Comparison of ENCODE assay signal across 20 cellular contexts in the genomic region with DNA sequence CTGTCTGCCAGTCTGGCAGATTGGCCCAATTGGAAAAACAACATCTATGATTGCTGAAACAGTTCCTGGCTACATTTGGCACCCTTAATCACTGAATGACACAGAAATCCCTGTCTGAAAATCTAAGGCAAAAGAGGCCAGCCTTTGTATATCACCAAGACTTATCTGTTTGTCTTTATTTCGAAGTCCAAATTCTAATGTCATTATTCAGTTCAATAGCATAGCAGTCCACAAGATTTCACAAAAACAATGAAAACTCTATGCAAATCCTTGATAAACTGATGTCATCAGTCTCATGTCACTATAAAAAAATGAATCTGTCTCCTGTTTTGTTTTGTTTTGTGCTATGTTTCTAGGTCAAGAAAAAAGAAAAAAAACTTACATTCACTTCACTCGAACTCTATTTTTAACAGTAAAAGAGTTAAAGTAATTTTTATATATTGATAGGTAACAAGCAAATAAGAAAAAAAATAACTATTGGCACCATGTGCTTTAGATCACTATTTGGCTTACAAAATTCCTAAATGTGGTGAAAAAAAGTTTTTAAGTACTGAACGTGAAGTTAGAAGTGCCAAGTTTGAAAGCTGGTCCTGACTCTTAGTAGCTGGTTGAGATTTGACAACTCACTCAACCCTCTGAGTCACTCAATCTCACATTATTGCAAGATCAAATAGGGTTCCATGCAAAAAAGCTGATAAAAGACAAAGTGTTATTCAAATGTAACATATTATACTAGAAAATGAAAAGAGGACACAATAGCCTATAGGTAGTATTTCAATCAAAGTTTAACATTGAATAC.
A peak's percentile ranks its signal among the peaks of the same experiment; 100 is the strongest.
DNase-seq lines count a peak whose midpoint lies in the region; ATAC-seq and TF ChIP-seq lines count a peak whose summit lies in the region.
"Had no signal": no experiment of that assay in that cellular context is flagged by ENCODE, and none has a peak within 500 bp of the region (broad histone marks: within the 10 kb centered on the region; RNA-seq: fewer than 3 reads in every experiment).

No MANE protein-coding gene starts in this region.

- H3K27ac Mint-ChIP-seq in activated T-cell treated with anti-CD3 and anti-CD28 coated beads, Interleukin-2, amount 50 U/mL, for 24 hours = no peak overlapping the region
- H3K27ac Mint-ChIP-seq: activated CD4-positive, alpha-beta T cell treated with anti-CD3 and anti-CD28 coated beads, Interleukin-2, amount 10 ng/mL, durations not matched to agents 7 days and 5 days; activated naive CD4-positive, alpha-beta T cell treated with anti-CD3 and anti-CD28 coated beads, Interleukin-2, amount 50 U/mL, for 72 hours; CD8-positive, alpha-beta T cell; immature natural killer cell had no signal

- no peaks in the 10 kb centered on the region for H3K4me1 Mint-ChIP-seq in activated T-cell treated with anti-CD3 and anti-CD28 coated beads, Interleukin-2, amount 50 U/mL, for 24 hours (ENCODE audit: low read depth)
- H3K4me1 Mint-ChIP-seq: activated CD4-positive, alpha-beta T cell treated with anti-CD3 and anti-CD28 coated beads, Interleukin-2, amount 10 ng/mL, durations not matched to agents 7 days and 5 days; immature natural killer cell had no signal

- no peaks in the 10 kb centered on the region for H3K9me2 ChIP-seq in HCT116 (ENCODE audit: insufficient read depth)

- CTCF ChIA-PET in HCT116 (lab: Charles Lee) = no interaction called here

- H3K9me3 ChIP-seq in HCT116 (ENCODE audit: control insufficient read depth in 1 of 2, insufficient read depth in 1 of 2, low read depth in 1 of 2, low read length in 2 of 2) = no peaks in the 10 kb centered on the region
- H3K9me3 ChIP-seq: A549, vagina had no signal

- BruUV-seq in HCT116 (replicated peaks; lab: Mats Ljungman, UMichigan) = no TSS peak

- H3K27me3 Mint-ChIP-seq in activated T-cell treated with anti-CD3 and anti-CD28 coated beads, Interleukin-2, amount 50 U/mL, for 24 hours = peaks cover 32% of the 10 kb centered on the region
- H3K27me3 Mint-ChIP-seq: activated CD4-positive, alpha-beta T cell treated with anti-CD3 and anti-CD28 coated beads, Interleukin-2, amount 10 ng/mL, durations not matched to agents 7 days and 5 days had no signal

- no peaks in the 10 kb centered on the region for H3K27me3 ChIP-seq in HCT116 (ENCODE audit: insufficient read depth, low read length)
- H3K27me3 ChIP-seq: vagina had no signal

- intact Hi-C loops in HCT116 (cut with micrococcal nuclease) = loop anchor here (1.0 kb wide), 1 partner anchor 33 kb away; no protein-coding TSS in a partner anchor

- DNase-seq in A172 (ENCODE audit: low spot score) (peak; percentile 40), HCT116 (ENCODE audit: low read depth, low spot score) (no peak), astrocyte of the hippocampus (ENCODE audit: low read depth, low spot score) (peak; percentile 62), foreskin melanocyte (peak; percentile 90), kidney glomerular epithelial cell (lab: John Stamatoyannopoulos, UW) (no peak), NCI-H1105 treated with DMSO at 0.1 percent for 48 hours (lab: John Stamatoyannopoulos, UW) (no peak)
- no peak for DNase-seq in activated T-cell treated with anti-CD3 and anti-CD28 coated beads, Interleukin-2, amount 50 U/mL, for 24 hours
- DNase-seq in effector CD4-positive, alpha-beta T cell = no peak
- DNase-seq: activated CD4-positive, alpha-beta T cell treated with anti-CD3 and anti-CD28 coated beads, Interleukin-2, amount 10 ng/mL, durations not matched to agents 7 days and 5 days; CD8-positive, alpha-beta T cell; immature natural killer cell; mammary epithelial cell; NCI-H1930; NCI-H524; nephron progenitor cell; stimulated activated CD4-positive, alpha-beta T cell treated with anti-CD3 and anti-CD28 coated beads, Interleukin-15, amount 100 ng/mL, for 24 hours; stimulated activated naive CD8-positive, alpha-beta T cell treated with anti-CD3 and anti-CD28 coated beads, Interleukin-15, Interleukin-2, amounts not matched to agents 100 U/mL and 50 U/mL, for 24 hours had no signal

- POLR2A ChIA-PET in HCT116 (lab: Charles Lee) = no interaction called here

- TF ChIP-seq POLR2A in HCT116 (IDR thresholded peaks at IDR 0.05; ENCODE audit: borderline replicate concordance, extremely low read depth, insufficient read depth, insufficient read length) = no peak

- RAD21 ChIA-PET in HCT116 (lab: Charles Lee; ENCODE audit: low non-redundant PET in 1 of 2, low total read pairs in 2 of 2, uncharacterized antibody in 2 of 2, unreplicated experiment in 2 of 2) = no interaction called here

- H3K4me3 ChIP-seq in HCT116 (replicated peaks in 1 of 2; ENCODE audit: low read depth in 1 of 2, low read length in 2 of 2) = no peak overlapping the region
- H3K4me3 ChIP-seq: A549, vagina had no signal

- no peaks in the 10 kb centered on the region for H3K79me2 ChIP-seq in HCT116 (ENCODE audit: insufficient read depth, low read length)

- H3K4me3 Mint-ChIP-seq in activated T-cell treated with anti-CD3 and anti-CD28 coated beads, Interleukin-2, amount 50 U/mL, for 24 hours = no peak overlapping the region
- H3K4me3 Mint-ChIP-seq: activated CD4-positive, alpha-beta T cell treated with anti-CD3 and anti-CD28 coated beads, Interleukin-2, amount 10 ng/mL, durations not matched to agents 7 days and 5 days; CD8-positive, alpha-beta T cell; immature natural killer cell; nephron progenitor cell had no signal

- H3K9ac ChIP-seq in HCT116 (ENCODE audit: low read length) = no peak overlapping the region

- H3K4me2 ChIP-seq in HCT116 (ENCODE audit: low read length) = no peak overlapping the region
- H3K4me2 ChIP-seq: A549 had no signal

- peaks cover 0 to 5% of the 10 kb centered on the region in 2 experiments; a peak in 1 of 4 replicates for H3K36me3 ChIP-seq in HCT116 (ENCODE audit: control insufficient read depth in 1 of 2, insufficient read depth in 2 of 2, low read length in 2 of 2)
- H3K36me3 ChIP-seq: vagina had no signal

- H3K27ac ChIP-seq in HCT116 (ENCODE audit: low read depth, low read length) = no peak overlapping the region
- H3K27ac ChIP-seq: vagina had no signal

- TF ChIP-seq CTCF in HCT116 (IDR thresholded peaks at IDR 0.05 in 2 of 3, conservative IDR thresholded peaks at IDR 0.05 in 1 of 3; ENCODE audit: borderline replicate concordance in 1 of 3, insufficient read depth in 1 of 3, low read depth in 2 of 3, low read length in 2 of 3) = no peak

- H3K9me3 Mint-ChIP-seq in activated T-cell treated with anti-CD3 and anti-CD28 coated beads, Interleukin-2, amount 50 U/mL, for 24 hours = peaks cover 3% of the 10 kb centered on the region
- H3K9me3 Mint-ChIP-seq: activated CD4-positive, alpha-beta T cell treated with anti-CD3 and anti-CD28 coated beads, Interleukin-2, amount 10 ng/mL, durations not matched to agents 7 days and 5 days; activated naive CD4-positive, alpha-beta T cell treated with anti-CD3 and anti-CD28 coated beads, Interleukin-2, amount 50 U/mL, for 72 hours; CD8-positive, alpha-beta T cell; nephron progenitor cell had no signal

- H3K36me3 Mint-ChIP-seq in activated T-cell treated with anti-CD3 and anti-CD28 coated beads, Interleukin-2, amount 50 U/mL, for 24 hours (ENCODE audit: low read depth) = no peaks in the 10 kb centered on the region
- H3K36me3 Mint-ChIP-seq: activated naive CD4-positive, alpha-beta T cell treated with anti-CD3 and anti-CD28 coated beads, Interleukin-2, amount 50 U/mL, for 72 hours; CD8-positive, alpha-beta T cell; immature natural killer cell had no signal

- ATAC-seq in HCT116 = no peak
- ATAC-seq: A549; activated naive CD4-positive, alpha-beta T cell treated with anti-CD3 and anti-CD28 coated beads, Interleukin-2, amount 50 U/mL, for 72 hours; CD8-positive, alpha-beta T cell; stimulated activated naive CD8-positive, alpha-beta T cell treated with anti-CD3 and anti-CD28 coated beads, Interleukin-15, Interleukin-2, amounts not matched to agents 100 U/mL and 50 U/mL, for 24 hours had no signal

- peak overlapping the region; percentile 11 for H2AFZ ChIP-seq in HCT116 (ENCODE audit: low read depth, low read length, poor library complexity, severe bottlenecking)

- no peaks in the 10 kb centered on the region for H4K20me1 ChIP-seq in HCT116 (ENCODE audit: insufficient read depth)

- TF ChIP-seq RAD21 in HCT116 (IDR thresholded peaks at IDR 0.05; ENCODE audit: low read depth) = no peak

- H3K4me1 ChIP-seq in HCT116 (ENCODE audit: control insufficient read depth in 1 of 2, insufficient read depth in 2 of 2, low read length in 2 of 2) = 0 out of 4 replicates have a peak, but pooled peaks cover 0 to 3% of the 10 kb centered on the region in 2 experiments

TF ChIP-seq in HCT116, 20 proteins besides CTCF, POLR2A, EP300 and RAD21:
- TF ChIP-seq FOSL1 (IDR thresholded peaks at IDR 0.05; ENCODE audit: low read depth) (no peak), SP1 (IDR thresholded peaks at IDR 0.05; ENCODE audit: low read depth) (no peak)

Comparison
In these comparisons a context has a peak if more than half of its experiments do, and no peak if none do; other contexts are left out.
1. DNase-seq: peak in A172 (single experiment), astrocyte of the hippocampus (single experiment) and foreskin melanocyte (single experiment); none in HCT116 (single experiment), activated T-cell treated with anti-CD3 and anti-CD28 coated beads, Interleukin-2, amount 50 U/mL, for 24 hours (single experiment), kidney glomerular epithelial cell (single experiment), effector CD4-positive, alpha-beta T cell (single experiment) and NCI-H1105 treated with DMSO at 0.1 percent for 48 hours (single experiment).